Comparison of ENCODE assay signal across 26 cellular contexts in genomic region chrX:10174810-10175209, GRCh38. TPM values are rescaled to one million over a fixed set of nuclear protein-coding genes. Genes with fewer than 3 reads are reported as not detected.
DNase-seq lines count a peak whose midpoint lies in the region; FAIRE-seq and TF ChIP-seq lines count a peak whose summit lies in the region.
"Had no signal": no experiment of that assay in that cellular context is flagged by ENCODE, and none has a peak within 500 bp of the region (broad histone marks: within the 10 kb centered on the region; RNA-seq: fewer than 3 reads in every experiment).

No MANE protein-coding gene starts in this region.

- no peak overlapping the region for H3K14ac ChIP-seq in H1 (ENCODE audit: insufficient read length)

- no TSS peak for BruUV-seq in mammary epithelial cell (replicated peaks; lab: Mats Ljungman, UMichigan)

- H3K4me1 ChIP-seq in mammary epithelial cell (ENCODE audit: insufficient read depth, low read length) (peaks cover 17% of the 10 kb centered on the region), H1 (replicated peaks in 1 of 4; ENCODE audit: control insufficient read depth in 3 of 4, insufficient read depth in 4 of 4, low read length in 3 of 4) (peaks cover 4 to 14% (median 12%) of the 10 kb centered on the region in 4 experiments), parathyroid adenoma (peaks cover 38% of the 10 kb centered on the region)

- no peaks in the 10 kb centered on the region for H3K79me2 ChIP-seq in mammary epithelial cell (ENCODE audit: insufficient read depth, low read length)
- no peaks in the 10 kb centered on the region for H3K79me2 ChIP-seq in H1 (ENCODE audit: control insufficient read depth in 1 of 2, insufficient read depth in 2 of 2, low read length in 2 of 2)
- no peaks in the 10 kb centered on the region for H3K79me2 ChIP-seq in parathyroid adenoma

- no peak overlapping the region for H2BK12ac ChIP-seq in H1 (ENCODE audit: low read depth, low read length)

- H2BK120ac ChIP-seq in H1 (replicated peaks; ENCODE audit: low read depth, low read length) = no peak overlapping the region

- 0 out of 2 replicates have a peak overlapping the region, but pooled peaks have one; percentile 24 for H2AK5ac ChIP-seq in H1 (ENCODE audit: low read depth, low read length)

- CTCF ChIA-PET in mammary epithelial cell (lab: Charles Lee; ENCODE audit: low non-redundant PET) (no interaction called here), H1 (lab: Charles Lee; ENCODE audit: partially characterized antibody) (interaction anchor here (0.9 to 1.6 kb wide), 3 partner anchors 13 to 550 kb away, joined by 3 to 6 read pairs (median 3); no protein-coding TSS in a partner anchor)

- FAIRE-seq in H1 (lab: Jason Lieb, UNC) = no peak

- no peak overlapping the region for H2BK15ac ChIP-seq in H1 (ENCODE audit: low read length)

- no peak for TF ChIP-seq POLR2A in H1 (IDR thresholded peaks at IDR 0.05; ENCODE audit: control extremely low read depth in 1 of 2, low read depth in 2 of 2, low read length in 2 of 2)

- H3K9me3 ChIP-seq in mammary epithelial cell (replicated peaks; ENCODE audit: insufficient read depth, low read length) (peaks cover 3% of the 10 kb centered on the region), H1 (ENCODE audit: insufficient read depth in 2 of 2, low read depth in 1 of 2, low read length in 1 of 2) (no peaks in the 10 kb centered on the region), parathyroid adenoma (ENCODE audit: control insufficient read depth, low read length) (no peaks in the 10 kb centered on the region)
- H3K9me3 ChIP-seq: BLaER1, heart left ventricle, testis had no signal

- H3K4me3 ChIP-seq in mammary epithelial cell (replicated peaks in 1 of 3; ENCODE audit: insufficient read depth in 1 of 3, low read depth in 2 of 3, low read length in 3 of 3) (no peak overlapping the region), H1 (ENCODE audit: extremely low read depth in 1 of 4, insufficient read depth in 2 of 4, low read depth in 3 of 4, low read length in 4 of 4) (no peak overlapping the region), parathyroid adenoma (ENCODE audit: low read depth, low read length) (no peak overlapping the region)
- H3K4me3 ChIP-seq: BLaER1, heart left ventricle, skin epidermis, testis had no signal

- H2BK20ac ChIP-seq in H1 (ENCODE audit: low read length) = no peak overlapping the region

- H4K5ac ChIP-seq in H1 (ENCODE audit: insufficient read length, low read depth, low read length) = no peak overlapping the region

- no peak overlapping the region for H3K27ac ChIP-seq in mammary epithelial cell (ENCODE audit: insufficient read depth, low read depth, low read length)
- H3K27ac ChIP-seq in H1 (ENCODE audit: low read depth, low read length) = no peak overlapping the region
- peak overlapping the region; percentile 86 for H3K27ac ChIP-seq in parathyroid adenoma
- H3K27ac ChIP-seq: 22Rv1, BLaER1, skin epidermis, VCaP had no signal

- H2BK5ac ChIP-seq in H1 (ENCODE audit: low read depth, low read length) = no peak overlapping the region

- H3K18ac ChIP-seq in H1 (ENCODE audit: extremely low read depth, low read length) = no peak overlapping the region

- H3K27me3 ChIP-seq in mammary epithelial cell (ENCODE audit: insufficient read depth, low read length) = no peaks in the 10 kb centered on the region
- no peaks in the 10 kb centered on the region; a peak in 1 of 7 replicates for H3K27me3 ChIP-seq in H1 (replicated peaks in 1 of 4; ENCODE audit: control insufficient read depth in 3 of 4, extremely low read depth in 1 of 4, insufficient read depth in 3 of 4, low read length in 3 of 4)
- no peaks in the 10 kb centered on the region for H3K27me3 ChIP-seq in parathyroid adenoma (ENCODE audit: control insufficient read depth, insufficient read depth, low read length)
- H3K27me3 ChIP-seq: testis had no signal

- TF ChIP-seq EP300 in H1 (IDR thresholded peaks at IDR 0.05; ENCODE audit: borderline replicate concordance in 1 of 2, low read depth in 2 of 2, low read length in 2 of 2) = no peak

- intact Hi-C loops in mammary epithelial cell (cut with micrococcal nuclease) = no loop called here

- in situ Hi-C loops in T47D (cut with HindIII; ENCODE audit: low pct_unique_long_range_greater_than_20kb, low sequenced_read_pairs) = no loop called here
- in situ Hi-C loops in mammary epithelial cell (cut with MboI; ENCODE audit: low sequenced_read_pairs in 2 of 2) = loop anchor here (25.0 kb wide), 3 partner anchors 437 to 937 kb away; partner anchors contain the start of genes HCCS (in 1 of the 2) and MID1 (in 1 of the 2)

- H3K23me2 ChIP-seq in H1 (ENCODE audit: low read depth, low read length) = no peaks in the 10 kb centered on the region

- dilution Hi-C loops in mammary epithelial cell (cut with HindIII; ENCODE audit: low sequenced_read_pairs) = loop anchor here (25.0 kb wide), 1 partner anchor 962 kb away; no protein-coding TSS in a partner anchor

- POLR2A ChIA-PET in H1 (lab: Charles Lee; ENCODE audit: partially characterized antibody) = interaction anchor here (3.5 kb wide), 1 partner anchor 18 kb away, joined by 14 read pairs; the partner anchor contains the start of gene CLCN4

- WGBS in mammary epithelial cell (ENCODE audit: low coverage, missing lambda C conversion rate) = 37% methylated on average over 4 of the region's 7 CpGs
- WGBS in H1 (ENCODE audit: extremely low coverage in 1 of 2, insufficient coverage in 1 of 2, insufficient read length in 1 of 2, insufficient replicate concordance in 2 of 2, low coverage in 1 of 2, low lambda C conversion rate in 2 of 2, missing lambda C conversion rate in 1 of 2), 2 experiments = 88% methylated on average over 7 of the region's 7 CpGs; no CpG with 5 or more reads in 1 of the 2 experiments

- no peaks in the 10 kb centered on the region for H3K79me1 ChIP-seq in H1 (ENCODE audit: low read depth, low read length)

- no peak overlapping the region for H3K9ac ChIP-seq in mammary epithelial cell (ENCODE audit: insufficient read depth, low read length)
- no peak overlapping the region for H3K9ac ChIP-seq in H1 (replicated peaks in 1 of 4; ENCODE audit: extremely low read depth in 1 of 4, low read depth in 3 of 4, low read length in 3 of 4)
- H3K9ac ChIP-seq in parathyroid adenoma = no peak overlapping the region
- H3K9ac ChIP-seq: BLaER1 had no signal

- no peak overlapping the region for H3K23ac ChIP-seq in H1 (ENCODE audit: insufficient read length)

- H3K4ac ChIP-seq in H1 (replicated peaks; ENCODE audit: insufficient read length, low read depth, low read length) = no peak overlapping the region

- TF ChIP-seq CTCF in mammary epithelial cell (conservative IDR thresholded peaks at IDR 0.05 in 1 of 2, IDR thresholded peaks at IDR 0.05 in 1 of 2; ENCODE audit: extremely low read depth in 1 of 2, insufficient read depth in 1 of 2, low read depth in 1 of 2, low read length in 2 of 2) (no peak), H1 (IDR thresholded peaks at IDR 0.05; ENCODE audit: control extremely low read depth in 1 of 3, insufficient read depth in 1 of 3, low read depth in 1 of 3, low read length in 3 of 3) (no peak), parathyroid adenoma (IDR thresholded peaks at IDR 0.05) (no peak)

- TF ChIP-seq RAD21 in H1 (IDR thresholded peaks at IDR 0.05 in 1 of 2, conservative IDR thresholded peaks at IDR 0.05 in 1 of 2; ENCODE audit: low read depth in 2 of 2, low read length in 2 of 2) = no peak

- H2AFZ ChIP-seq in mammary epithelial cell (ENCODE audit: low read depth, low read length) (no peak overlapping the region), H1 (ENCODE audit: low read length) (no peak overlapping the region), parathyroid adenoma (peak overlapping the region; percentile 13)

- no peak overlapping the region for H3K4me2 ChIP-seq in mammary epithelial cell (ENCODE audit: insufficient read depth, low read depth, low read length)
- no peak overlapping the region for H3K4me2 ChIP-seq in H1 (ENCODE audit: insufficient read depth in 1 of 2, low read depth in 2 of 2, low read length in 2 of 2)
- H3K4me2 ChIP-seq in parathyroid adenoma (ENCODE audit: low read length) = no peak overlapping the region
- H3K4me2 ChIP-seq: BLaER1 had no signal

- H4K8ac ChIP-seq in H1 (ENCODE audit: extremely low read depth, insufficient read depth, low read length) = no peak overlapping the region

- H4K20me1 ChIP-seq in mammary epithelial cell (ENCODE audit: insufficient read depth, low read length) (no peaks in the 10 kb centered on the region), H1 (replicated peaks in 1 of 2; ENCODE audit: control insufficient read depth in 1 of 2, insufficient read depth in 2 of 2, low read length in 2 of 2) (no peaks in the 10 kb centered on the region)
- H4K20me1 ChIP-seq: BLaER1 had no signal

- H4K91ac ChIP-seq in H1 (replicated peaks; ENCODE audit: insufficient read length, low read length) = peak overlapping the region; percentile 30

- H3K56ac ChIP-seq in H1 (replicated peaks; ENCODE audit: insufficient read length, low read depth, low read length) = no peak overlapping the region

- H3K36me3 ChIP-seq in mammary epithelial cell (ENCODE audit: insufficient read depth, low read length) = no peaks in the 10 kb centered on the region
- H3K36me3 ChIP-seq in H1 (ENCODE audit: control insufficient read depth in 2 of 4, insufficient read depth in 4 of 4, low read length in 3 of 4) = no peaks in the 10 kb centered on the region
- no peaks in the 10 kb centered on the region for H3K36me3 ChIP-seq in parathyroid adenoma (ENCODE audit: control insufficient read depth, insufficient read depth, low read length)
- H3K36me3 ChIP-seq: BLaER1, heart left ventricle had no signal

- DNase-seq in T47D (ENCODE audit: low read depth in 1 of 2, low spot score in 1 of 2) (peak; percentile 23 to 48), mammary epithelial cell (no peak), H1 (ENCODE audit: low read depth in 1 of 2, low spot score in 2 of 2) (no peak), NCI-H446 treated with DMSO at 0.1 percent for 48 hours (lab: John Stamatoyannopoulos, UW) (no peak), putamen (ENCODE audit: low spot score) (no peak), DMS 273 treated with DMSO at 0.1 percent for 48 hours (lab: John Stamatoyannopoulos, UW) (no peak)
- no peak for DNase-seq in stimulated activated CD4-positive, alpha-beta T cell treated with anti-CD3 and anti-CD28 coated beads, Interleukin-2, amount 100 ng/mL, for 24 hours
- DNase-seq: activated CD4-positive, alpha-beta T cell treated with anti-CD3 and anti-CD28 coated beads, Interleukin-2, amount 50 U/mL, for 48 hours; activated gamma-delta T cell treated with Interleukin-2 at 50 U/mL for 16 hours; amniotic stem cell; endodermal cell; GOT3; heart left ventricle; immature natural killer cell; NCI-H1417; NCI-H2171 treated with DMSO at 0.1 percent for 48 hours; NCI-H82; PC-3; SIG-M5; T-helper 17 cell had no signal

RNA-seq across cellular contexts. Expression of gene CLCN4, which starts 18.0 kb away (rescaled TPM):
- total RNA-seq in mammary epithelial cell = 1 to 10 TPM; 2.4 to 7.0 TPM
- polyA plus RNA-seq in mammary epithelial cell = 1.0 TPM
- 6.1 TPM for polyA minus RNA-seq in mammary epithelial cell
- total RNA-seq in H1 (2021; fragmentation: NEBNext Ultra II Directional; extraction: Animal tissue kit (Norgen Biotek cat#: 25700)) = 7.5 and 11.2 TPM in 2 replicates
- 3.3 and 3.6 TPM in 2 replicates for polyA plus RNA-seq in H1 (2011; rRNA removed)
- polyA plus RNA-seq in H1 (2011; cell fraction: cytosol; rRNA removed) = 3.0 TPM
- 5.1 TPM for polyA plus RNA-seq in H1 (2011; cell fraction: nucleus; rRNA removed)
- 3.2 to 4.4 TPM (median 3.9 TPM) in 4 replicates for polyA plus RNA-seq in H1 (2012, experiment 1 of 2)
- 1.3 TPM for polyA plus RNA-seq in H1 (2012, experiment 2 of 2)
- 4.3 TPM for polyA plus RNA-seq in H1 (2013, experiment 1 of 2)
- polyA plus RNA-seq in H1 (2013, experiment 2 of 2) = 5.0 TPM
- 10.2 and 15.0 TPM in 2 replicates for polyA minus RNA-seq in H1 (2011; rRNA and poly(A)+ RNA removed)
- polyA minus RNA-seq in H1 (2011; cell fraction: cytosol; rRNA and poly(A)+ RNA removed) = 5.1 TPM
- polyA minus RNA-seq in H1 (2011; cell fraction: nucleus; rRNA and poly(A)+ RNA removed) = 4.3 TPM

Comparison
In these comparisons a context has a peak if more than half of its experiments do, and no peak if none do; other contexts are left out.
1. DNase-seq: peak in T47D (2 of 2); none in mammary epithelial cell (single experiment), H1 (0 of 2), stimulated activated CD4-positive, alpha-beta T cell treated with anti-CD3 and anti-CD28 coated beads, Interleukin-2, amount 100 ng/mL, for 24 hours (0 of 2), NCI-H446 treated with DMSO at 0.1 percent for 48 hours (single experiment), putamen (single experiment) and DMS 273 treated with DMSO at 0.1 percent for 48 hours (single experiment).